ENCODE assay signal across 24 cellular contexts in the genomic region with DNA sequence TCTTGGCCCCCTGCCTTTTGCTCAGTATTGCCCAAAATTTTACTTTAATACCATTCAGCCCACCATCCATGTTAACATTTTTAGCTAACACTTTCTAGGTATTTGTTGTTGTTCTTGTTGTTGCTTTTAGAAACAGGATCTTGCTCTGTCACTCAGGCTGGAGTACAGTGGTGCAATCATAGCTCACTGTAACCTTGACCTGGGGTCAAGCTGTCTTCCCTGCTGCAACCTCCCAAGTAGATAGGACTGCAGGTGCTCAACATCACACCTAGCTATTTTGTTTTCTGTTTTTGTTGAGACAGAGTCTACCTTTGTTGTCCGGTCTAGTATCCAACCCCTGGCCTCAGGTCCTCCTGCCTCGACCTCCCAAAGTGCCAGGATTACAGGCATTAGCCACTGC. TPM values are rescaled to one million over a fixed set of nuclear protein-coding genes. Genes with fewer than 3 reads are reported as not detected.
DNase-seq lines count a peak whose midpoint lies in the region; ATAC-seq, FAIRE-seq and TF ChIP-seq lines count a peak whose summit lies in the region.
"Had no signal": no experiment of that assay in that cellular context is flagged by ENCODE, and none has a peak within 500 bp of the region (broad histone marks: within the 10 kb centered on the region; RNA-seq: fewer than 3 reads in every experiment).

No MANE protein-coding gene starts in this region.

- peaks cover 91% of the 10 kb centered on the region for H3K79me2 ChIP-seq in PC-3 (ENCODE audit: low read length)
- H3K79me2 ChIP-seq in K562 (ENCODE audit: control insufficient read depth, insufficient read depth, low read length): peaks cover 66% of the 10 kb centered on the region
- peaks cover 37% of the 10 kb centered on the region for H3K79me2 ChIP-seq in keratinocyte (ENCODE audit: control insufficient read depth, insufficient read depth, low read length)
- H3K79me2 ChIP-seq in Karpas-422 (ENCODE audit: low read length): no peaks in the 10 kb centered on the region

- FAIRE-seq in K562 (lab: Jason Lieb, UNC): peak; percentile 56
- no peak for FAIRE-seq in keratinocyte (lab: Jason Lieb, UNC)
- FAIRE-seq: A549, G401.6, GM12892, GM19239 had no signal

- CTCF ChIA-PET in Calu3 (lab: Charles Lee): no interaction called here
- CTCF ChIA-PET in PC-3 (lab: Charles Lee): interaction anchor here (2.0 kb wide), 2 partner anchors 29 to 31 kb away, joined by 5 to 8 read pairs; no protein-coding TSS in a partner anchor
- CTCF ChIA-PET in K562 (lab: Yijun Ruan, JAX; ENCODE audit: low intra/inter-chr PET ratio): no interaction called here

- no peaks in the 10 kb centered on the region for H3F3A ChIP-seq in PC-3 (ENCODE audit: low read length, unreplicated experiment)

- H3K9me2 ChIP-seq in PC-3 (replicated peaks; ENCODE audit: low read length) (no peaks in the 10 kb centered on the region), Karpas-422 (replicated peaks; ENCODE audit: insufficient read depth, low read length) (no peaks in the 10 kb centered on the region)

- TF ChIP-seq CTCF in Calu3 (IDR thresholded peaks at IDR 0.05; ENCODE audit: unreplicated experiment) (no peak), PC-3 (conservative IDR thresholded peaks at IDR 0.05; ENCODE audit: low read depth, low read length) (no peak), K562 (IDR thresholded peaks at IDR 0.05 in 2 of 3, conservative IDR thresholded peaks at IDR 0.05 in 1 of 3; ENCODE audit: insufficient read depth in 2 of 3, low read depth in 1 of 3, low read length in 3 of 3) (no peak), keratinocyte (optimal IDR thresholded peaks at IDR 0.05 in 1 of 3, IDR thresholded peaks at IDR 0.05 in 1 of 3, conservative IDR thresholded peaks at IDR 0.05 in 1 of 3; ENCODE audit: extremely low read depth in 1 of 3, insufficient read depth in 2 of 3, low read length in 3 of 3) (no peak), stomach (IDR thresholded peaks at IDR 0.05) (no peak)

- TF ChIP-seq EP300 in K562 (IDR thresholded peaks at IDR 0.05; ENCODE audit: low read length) (no peak), stomach (IDR thresholded peaks at IDR 0.05) (no peak)

- no peak overlapping the region for H3K4me3 Mint-ChIP-seq in Calu3 (ENCODE audit: low read depth, unreplicated experiment)
- H3K4me3 Mint-ChIP-seq: CD14-positive monocyte; CD4-positive, alpha-beta T cell; CD8-positive, alpha-beta memory T cell; H9 had no signal

- peak overlapping the region; percentile 52 for H3K27ac Mint-ChIP-seq in Calu3 (ENCODE audit: unreplicated experiment)
- H3K27ac Mint-ChIP-seq: CD4-positive, alpha-beta T cell; CD8-positive, alpha-beta memory T cell; H9 had no signal

- TF ChIP-seq RAD21 in K562 (CRISPR knock-in tag; conservative IDR thresholded peaks at IDR 0.05 in 1 of 2, IDR thresholded peaks at IDR 0.05 in 1 of 2): no peak

- H3K9me1 ChIP-seq in K562 (ENCODE audit: control insufficient read depth, insufficient read depth, low read length) (no peaks in the 10 kb centered on the region), keratinocyte (ENCODE audit: control insufficient read depth, extremely low read depth, insufficient read depth, low read length) (no peaks in the 10 kb centered on the region)

- H3K27me3 ChIP-seq in PC-3 (ENCODE audit: low read length): no peaks in the 10 kb centered on the region
- no peaks in the 10 kb centered on the region for H3K27me3 ChIP-seq in K562 (ENCODE audit: control insufficient read depth in 2 of 2, insufficient read depth in 2 of 2, low read length in 2 of 2)
- H3K27me3 ChIP-seq in keratinocyte (ENCODE audit: control insufficient read depth, extremely low read depth, insufficient read depth, low read length): no peaks in the 10 kb centered on the region
- no peaks in the 10 kb centered on the region for H3K27me3 ChIP-seq in stomach
- no peaks in the 10 kb centered on the region for H3K27me3 ChIP-seq in Karpas-422 (ENCODE audit: low read length)
- H3K27me3 ChIP-seq: BE2C; BLaER1 treated with 17β-estradiol and CSF1 and Interleukin-3, amounts not matched to agents 10 nM and 100 nM had no signal

- H3K9me3 Mint-ChIP-seq in Calu3 (ENCODE audit: low read depth, unreplicated experiment): no peaks in the 10 kb centered on the region

- POLR2A ChIA-PET in PC-3 (lab: Charles Lee; ENCODE audit: unreplicated experiment): interaction anchor here (0.8 kb wide), 1 partner anchor 387 kb away, joined by 15 read pairs; no protein-coding TSS in a partner anchor
- POLR2A ChIA-PET in K562 (lab: Yijun Ruan, JAX): interaction anchor here (0.8 kb wide), 1 partner anchor 10 kb away, joined by 3 read pairs; no protein-coding TSS in a partner anchor

- in situ Hi-C loops in K562 (cut with MboI): no loop called here

- H4K20me1 ChIP-seq in PC-3 (ENCODE audit: low read length) (no peaks in the 10 kb centered on the region), K562 (replicated peaks; ENCODE audit: control insufficient read depth, insufficient read depth, low read length) (no peaks in the 10 kb centered on the region), keratinocyte (ENCODE audit: control insufficient read depth, extremely low read depth, insufficient read depth, low read length) (no peaks in the 10 kb centered on the region), Karpas-422 (ENCODE audit: insufficient read depth, low read depth, low read length) (no peaks in the 10 kb centered on the region)
- H4K20me1 ChIP-seq: BLaER1 treated with 17β-estradiol and CSF1 and Interleukin-3, amounts not matched to agents 10 nM and 100 nM had no signal

- intact Hi-C loops in Calu3 (cut with micrococcal nuclease; ENCODE audit: unreplicated experiment): no loop called here
- intact Hi-C loops in PC-3 (cut with micrococcal nuclease): loop anchor here (2.0 kb wide), 2 partner anchors 23 to 31 kb away; no protein-coding TSS in a partner anchor
- intact Hi-C loops in K562 (cut with micrococcal nuclease): no loop called here
- intact Hi-C loops in stomach (cut with DNase I; ENCODE audit: low total_unique reads): no loop called here

- H2AFZ ChIP-seq in PC-3 (ENCODE audit: low read length) (no peak overlapping the region), K562 (ENCODE audit: low read depth, low read length) (no peak overlapping the region), keratinocyte (ENCODE audit: control insufficient read depth, low read length) (no peak overlapping the region), Karpas-422 (ENCODE audit: low read length) (no peak overlapping the region)
- H2AFZ ChIP-seq: GM23248 had no signal

- 100% methylated on average over 1 of the region's 2 CpGs for WGBS in K562 (ENCODE audit: insufficient coverage, low coverage, missing lambda C conversion rate)
- WGBS in stomach, 5 donors: 88 to 97% (median 95%) methylated on average over 2 of the region's 2 CpGs

- peak overlapping the region; percentile 81 for H3K27ac ChIP-seq in PC-3 (ENCODE audit: low read length)
- H3K27ac ChIP-seq in K562 (ENCODE audit: extremely low read depth, low read depth, low read length): no peak overlapping the region; the same call in 2 of the 3 replicates
- H3K27ac ChIP-seq in keratinocyte (ENCODE audit: control insufficient read depth, insufficient read depth, low read length): peak overlapping the region; percentile 39
- H3K27ac ChIP-seq in stomach: no peak overlapping the region
- no peak overlapping the region for H3K27ac ChIP-seq in Karpas-422 (ENCODE audit: low read length)
- H3K27ac ChIP-seq: A549; BLaER1 treated with 17β-estradiol and CSF1 and Interleukin-3, amounts not matched to agents 10 nM and 100 nM; GM23248 had no signal

- H3K4me2 ChIP-seq in PC-3 (ENCODE audit: low read length) (peak overlapping the region; percentile 66), K562 (ENCODE audit: insufficient read depth, low read length) (no peak overlapping the region), keratinocyte (ENCODE audit: control insufficient read depth, extremely low read depth, insufficient read depth, low read depth, low read length) (no peak overlapping the region), Karpas-422 (ENCODE audit: low read depth, low read length, poor library complexity, severe bottlenecking) (no peak overlapping the region)
- H3K4me2 ChIP-seq: A549; BLaER1 treated with 17β-estradiol and CSF1 and Interleukin-3, amounts not matched to agents 10 nM and 100 nM had no signal

- H3K36me3 ChIP-seq in PC-3 (ENCODE audit: low read depth, low read length) (peaks cover 19% of the 10 kb centered on the region), K562 (ENCODE audit: control insufficient read depth, insufficient read depth, low read length) (0 out of 3 replicates have a peak, but pooled peaks cover 2% of the 10 kb centered on the region), keratinocyte (ENCODE audit: control insufficient read depth in 2 of 2, extremely low read depth in 1 of 2, insufficient read depth in 2 of 2, low read length in 2 of 2) (no peaks in the 10 kb centered on the region), stomach (peaks cover 0 to 11% (median 0%) of the 10 kb centered on the region in 4 donors), Karpas-422 (ENCODE audit: insufficient read depth, low read length) (no peaks in the 10 kb centered on the region)
- H3K36me3 ChIP-seq: BE2C had no signal

- H3K4me3 ChIP-seq in PC-3 (ENCODE audit: low read length): no peak overlapping the region
- H3K4me3 ChIP-seq in K562: no peak overlapping the region
- no peak overlapping the region for H3K4me3 ChIP-seq in keratinocyte (ENCODE audit: control insufficient read depth in 2 of 3, extremely low read depth in 1 of 3, insufficient read depth in 2 of 3, low read depth in 1 of 3, low read length in 3 of 3)
- H3K4me3 ChIP-seq in stomach: no peak overlapping the region
- no peak overlapping the region for H3K4me3 ChIP-seq in Karpas-422 (ENCODE audit: low read length)
- H3K4me3 ChIP-seq: A549; BLaER1 treated with 17β-estradiol and CSF1 and Interleukin-3, amounts not matched to agents 10 nM and 100 nM; GM23248 had no signal

- TF ChIP-seq POLR2A in K562 (conservative IDR thresholded peaks at IDR 0.05): no peak
- TF ChIP-seq POLR2A in stomach (IDR thresholded peaks at IDR 0.05): no peak

- BruUV-seq in Calu3 (replicated peaks; lab: Mats Ljungman, UMichigan) (no TSS peak), PC-3 (replicated peaks; lab: Mats Ljungman, UMichigan) (no TSS peak), K562 (replicated peaks; lab: Mats Ljungman, UMichigan) (no TSS peak)

- ATAC-seq in PC-3 (no peak), K562 (no peak), HG03520 (IDR thresholded peaks at IDR 0.05; ENCODE audit: unreplicated experiment) (no peak)
- ATAC-seq: A549, HCT116 had no signal

- peak overlapping the region; percentile 3; the same call in 1 of the 2 replicates for H3K9ac ChIP-seq in PC-3 (ENCODE audit: low read length)
- H3K9ac ChIP-seq in K562 (ENCODE audit: insufficient read depth in 1 of 2, low read depth in 2 of 2, low read length in 2 of 2): no peak overlapping the region
- H3K9ac ChIP-seq in keratinocyte (ENCODE audit: control insufficient read depth, extremely low read depth, insufficient read depth, low read length): no peak overlapping the region
- H3K9ac ChIP-seq in Karpas-422 (ENCODE audit: low read length): no peak overlapping the region
- H3K9ac ChIP-seq: BLaER1 treated with 17β-estradiol and CSF1 and Interleukin-3, amounts not matched to agents 10 nM and 100 nM; GM23248 had no signal

- peaks cover 17% of the 10 kb centered on the region for H3K36me3 Mint-ChIP-seq in Calu3 (ENCODE audit: insufficient read depth, unreplicated experiment)
- H3K36me3 Mint-ChIP-seq: CD14-positive monocyte; CD8-positive, alpha-beta memory T cell had no signal

- DNase-seq in Calu3 (no peak), PC-3 (no peak), K562 (ENCODE audit: extremely low read depth in 1 of 4, low spot score in 3 of 4) (no peak), keratinocyte (ENCODE audit: low read depth, low spot score) (no peak), stomach (no peak), Karpas-422 (no peak)
- DNase-seq: 8988T; ACHN; AML-193; BE2C; CD4-positive, alpha-beta T cell; CD8-positive, alpha-beta memory T cell; DND-41; H9 had no signal

- peaks cover 8% of the 10 kb centered on the region; the same call in 1 of the 2 replicates for H3K9me3 ChIP-seq in PC-3 (ENCODE audit: low read length)
- peaks cover 4% of the 10 kb centered on the region for H3K9me3 ChIP-seq in K562 (replicated peaks; ENCODE audit: control insufficient read depth, insufficient read depth, low read depth, low read length)
- H3K9me3 ChIP-seq in keratinocyte (ENCODE audit: control insufficient read depth, low read depth, low read length): peaks cover 5% of the 10 kb centered on the region
- peaks cover 0 to 13% (median 10%) of the 10 kb centered on the region in 4 donors for H3K9me3 ChIP-seq in stomach
- H3K9me3 ChIP-seq in Karpas-422 (ENCODE audit: low read length): peaks cover 7% of the 10 kb centered on the region
- H3K9me3 ChIP-seq: BE2C had no signal

- dilution Hi-C loops in keratinocyte (cut with MboI; ENCODE audit: extremely low pct_ligation_motif_present, low sequenced_read_pairs): no loop called here

- H3K4me1 Mint-ChIP-seq in Calu3 (ENCODE audit: low read depth, unreplicated experiment): peaks cover 30% of the 10 kb centered on the region

- H3K27me3 Mint-ChIP-seq in Calu3 (ENCODE audit: unreplicated experiment): no peaks in the 10 kb centered on the region

- peaks cover 54% of the 10 kb centered on the region for H3K4me1 ChIP-seq in PC-3 (ENCODE audit: insufficient read depth, low read length)
- H3K4me1 ChIP-seq in K562 (replicated peaks in 1 of 2; ENCODE audit: control insufficient read depth in 2 of 2, insufficient read depth in 2 of 2, low read length in 2 of 2): peaks cover 5 to 6% of the 10 kb centered on the region in 2 experiments; a peak in 4 of 5 replicates
- H3K4me1 ChIP-seq in keratinocyte (ENCODE audit: control insufficient read depth, extremely low read depth, insufficient read depth, low read length): peaks cover 20% of the 10 kb centered on the region
- peaks cover 5 to 43% (median 26%) of the 10 kb centered on the region in 4 donors for H3K4me1 ChIP-seq in stomach
- peaks cover 3% of the 10 kb centered on the region; the same call in 1 of the 2 replicates for H3K4me1 ChIP-seq in Karpas-422 (ENCODE audit: low read length)
- H3K4me1 ChIP-seq: BE2C had no signal

RNA-seq across cellular contexts. Expression of gene MIPOL1, which starts 4.0 kb away (rescaled TPM):
- 22.0 and 27.2 TPM in 2 replicates for total RNA-seq in Calu3 (2022)
- 14.2 and 22.5 TPM in 2 replicates for total RNA-seq in PC-3 (2014; rRNA removed)
- 16.2 and 80.1 TPM in 2 replicates for total RNA-seq in K562 (2011; cell fraction: chromatin; rRNA removed; ENCODE audit: low replicate concordance)
- 8.0 and 9.2 TPM in 2 replicates for total RNA-seq in K562 (2011; cell fraction: nucleolus; rRNA removed)
- 15.2 and 29.5 TPM in 2 replicates for total RNA-seq in K562 (2011; cell fraction: nucleoplasm; rRNA removed)
- total RNA-seq in K562 (2014; rRNA removed): 8.2 and 9.8 TPM in 2 replicates
- total RNA-seq in K562 (2014; rRNA removed; fragmentation: Illumina TruSeq; extraction: Trizol): 21.9 and 22.2 TPM in 2 replicates
- total RNA-seq in K562 (2015; rRNA removed; fragmentation: Illumina TruSeq; extraction: Trizol): 16.8 and 21.1 TPM in 2 replicates
- 14.5 and 14.9 TPM in 2 replicates for total RNA-seq in K562 (2021)
- polyA plus RNA-seq in K562 (2011; rRNA removed): 7.1 and 10.1 TPM in 2 replicates
- 0.95 and 1.4 TPM in 2 replicates for polyA plus RNA-seq in K562 (2011; cell fraction: cytosol; rRNA removed)
- 6.7 and 9.6 TPM in 2 replicates for polyA plus RNA-seq in K562 (2011; cell fraction: nucleus; rRNA removed)
- polyA plus RNA-seq in K562 (2012): 5.5 and 9.7 TPM in 2 replicates
- polyA plus RNA-seq in K562 (2014; fragmentation: Illumina TruSeq; extraction: Trizol): 11.4 and 12.4 TPM in 2 replicates
- polyA plus RNA-seq in K562 (2014; fragmentation: Nextera tagmentation; extraction: Ambion mirVana): 1 to 10 TPM; 6.7 to 9.5 TPM
- 14.7 and 15.2 TPM in 2 replicates for polyA plus RNA-seq in K562 (2014; rRNA removed)
- 30.3 and 36.4 TPM in 2 replicates for polyA minus RNA-seq in K562 (2011; rRNA and poly(A)+ RNA removed)
- 7.3 and 7.9 TPM in 2 replicates for polyA minus RNA-seq in K562 (2011; cell fraction: cytosol; rRNA and poly(A)+ RNA removed)
- 28.9 and 63.2 TPM in 2 replicates for polyA minus RNA-seq in K562 (2011; cell fraction: nucleus; rRNA and poly(A)+ RNA removed)
- polyA plus RNA-seq in keratinocyte: 6.1 to 10.9 TPM (median 6.1 TPM) in 3 replicates
- polyA plus RNA-seq in keratinocyte (2011; ENCODE audit: low read depth): 38.9 TPM
- 4.0 and 9.5 TPM in 2 replicates for polyA plus RNA-seq in keratinocyte (2011; cell fraction: cytosol; rRNA removed)
- polyA plus RNA-seq in keratinocyte (2011; cell fraction: nucleus; rRNA removed): 8.4 and 9.9 TPM in 2 replicates
- 4.7 and 5.9 TPM in 2 replicates for polyA plus RNA-seq in keratinocyte (2012; ENCODE audit: low replicate concordance)
- polyA minus RNA-seq in keratinocyte: 0.69 to 19.1 TPM (median 3.8 TPM) in 3 replicates
- polyA minus RNA-seq in keratinocyte (2011; cell fraction: cytosol; rRNA and poly(A)+ RNA removed): 5.4 TPM
- 19.7 and 49.8 TPM in 2 replicates for polyA minus RNA-seq in keratinocyte (2011; cell fraction: nucleus; rRNA and poly(A)+ RNA removed)
- 100 to 1,000 TPM in 1 of 5 donors, 10 to 100 TPM in 3, 1 to 10 TPM in 1; 4.6 to 133 (median 45.1) TPM for total RNA-seq in stomach
- polyA plus RNA-seq in stomach: 1 to 10 TPM; 2.2 to 4.9 (median 3.3) TPM
- total RNA-seq in Karpas-422 (2014; rRNA removed; shearing (Covaris generic); ENCODE audit: low replicate concordance): not detected in 2 replicates
- total RNA-seq: CD8-positive, alpha-beta memory T cell had no signal
- polyA plus RNA-seq: CD14-positive monocyte; CD8-positive, alpha-beta memory T cell had no signal

RNA-seq across cellular contexts. Expression of gene SLC25A21, which starts 29.3 kb away (rescaled TPM):
- 1.2 and 1.4 TPM in 2 replicates for total RNA-seq in Calu3 (2022)
- 0.87 and 1.0 TPM in 2 replicates for total RNA-seq in PC-3 (2014; rRNA removed)
- 13.3 and 20.2 TPM in 2 replicates for total RNA-seq in K562 (2011; cell fraction: chromatin; rRNA removed; ENCODE audit: low replicate concordance)
- total RNA-seq in K562 (2011; cell fraction: nucleolus; rRNA removed): 10.0 and 13.8 TPM in 2 replicates
- total RNA-seq in K562 (2011; cell fraction: nucleoplasm; rRNA removed): 19.4 and 20.5 TPM in 2 replicates
- total RNA-seq in K562 (2014; rRNA removed): 21.6 and 25.8 TPM in 2 replicates
- total RNA-seq in K562 (2014; rRNA removed; fragmentation: Illumina TruSeq; extraction: Trizol): 40.8 and 44.8 TPM in 2 replicates
- 34.8 and 46.9 TPM in 2 replicates for total RNA-seq in K562 (2015; rRNA removed; fragmentation: Illumina TruSeq; extraction: Trizol)
- total RNA-seq in K562 (2021): 25.1 and 28.7 TPM in 2 replicates
- 9.3 and 15.2 TPM in 2 replicates for polyA plus RNA-seq in K562 (2011; rRNA removed)
- polyA plus RNA-seq in K562 (2011; cell fraction: cytosol; rRNA removed): 4.5 and 5.1 TPM in 2 replicates
- polyA plus RNA-seq in K562 (2011; cell fraction: nucleus; rRNA removed): 4.8 and 6.0 TPM in 2 replicates
- polyA plus RNA-seq in K562 (2012): 20.9 and 25.7 TPM in 2 replicates
- polyA plus RNA-seq in K562 (2014; fragmentation: Illumina TruSeq; extraction: Trizol): 20.1 and 21.5 TPM in 2 replicates
- polyA plus RNA-seq in K562 (2014; fragmentation: Nextera tagmentation; extraction: Ambion mirVana): 10 to 100 TPM; 44.6 to 46.7 TPM
- 15.7 and 17.7 TPM in 2 replicates for polyA plus RNA-seq in K562 (2014; rRNA removed)
- 16.4 and 16.5 TPM in 2 replicates for polyA minus RNA-seq in K562 (2011; rRNA and poly(A)+ RNA removed)
- 9.4 and 12.5 TPM in 2 replicates for polyA minus RNA-seq in K562 (2011; cell fraction: cytosol; rRNA and poly(A)+ RNA removed)
- polyA minus RNA-seq in K562 (2011; cell fraction: nucleus; rRNA and poly(A)+ RNA removed): 11.3 and 17.9 TPM in 2 replicates
- polyA plus RNA-seq in keratinocyte: 0.28 to 0.66 TPM (median 0.40 TPM) in 3 replicates
- polyA plus RNA-seq in keratinocyte (2011; ENCODE audit: low read depth): 0.31 TPM
- 0.25 and 0.57 TPM in 2 replicates for polyA plus RNA-seq in keratinocyte (2011; cell fraction: cytosol; rRNA removed)
- polyA plus RNA-seq in keratinocyte (2011; cell fraction: nucleus; rRNA removed): 0.22 and 0.48 TPM in 2 replicates
- 0.28 and 0.39 TPM in 2 replicates for polyA plus RNA-seq in keratinocyte (2012; ENCODE audit: low replicate concordance)
- polyA minus RNA-seq in keratinocyte: 0.07 to 1.4 TPM (median 0.99 TPM) in 3 replicates
- polyA minus RNA-seq in keratinocyte (2011; cell fraction: cytosol; rRNA and poly(A)+ RNA removed): not detected
- 0.21 and 2.2 TPM in 2 replicates for polyA minus RNA-seq in keratinocyte (2011; cell fraction: nucleus; rRNA and poly(A)+ RNA removed)
- 1 to 10 TPM in 3 of 5 donors, not detected in 2; 1.3 to 5.4 (median 2.0) TPM for total RNA-seq in stomach
- polyA plus RNA-seq in stomach: 1 to 10 TPM in 2 of 3 donors, under 1 TPM in 1; 0.40 to 1.2 (median 1.2) TPM
- total RNA-seq in Karpas-422 (2014; rRNA removed; shearing (Covaris generic); ENCODE audit: low replicate concordance): 1.5 and 9.2 TPM in 2 replicates
- total RNA-seq: CD4-positive, alpha-beta T cell; CD8-positive, alpha-beta memory T cell; GM23248; H4 had no signal
- polyA plus RNA-seq: CD14-positive monocyte; CD8-positive, alpha-beta memory T cell had no signal

Comparison
In these comparisons a context has a peak if more than half of its experiments do, and no peak if none do; other contexts are left out.
1. H3K27ac ChIP-seq: peak in PC-3 (single experiment) and keratinocyte (single experiment); none in K562 (single experiment), stomach (0 of 5) and Karpas-422 (single experiment).